Comparison of ENCODE assay signal across 7 cellular contexts in the genomic region with DNA sequence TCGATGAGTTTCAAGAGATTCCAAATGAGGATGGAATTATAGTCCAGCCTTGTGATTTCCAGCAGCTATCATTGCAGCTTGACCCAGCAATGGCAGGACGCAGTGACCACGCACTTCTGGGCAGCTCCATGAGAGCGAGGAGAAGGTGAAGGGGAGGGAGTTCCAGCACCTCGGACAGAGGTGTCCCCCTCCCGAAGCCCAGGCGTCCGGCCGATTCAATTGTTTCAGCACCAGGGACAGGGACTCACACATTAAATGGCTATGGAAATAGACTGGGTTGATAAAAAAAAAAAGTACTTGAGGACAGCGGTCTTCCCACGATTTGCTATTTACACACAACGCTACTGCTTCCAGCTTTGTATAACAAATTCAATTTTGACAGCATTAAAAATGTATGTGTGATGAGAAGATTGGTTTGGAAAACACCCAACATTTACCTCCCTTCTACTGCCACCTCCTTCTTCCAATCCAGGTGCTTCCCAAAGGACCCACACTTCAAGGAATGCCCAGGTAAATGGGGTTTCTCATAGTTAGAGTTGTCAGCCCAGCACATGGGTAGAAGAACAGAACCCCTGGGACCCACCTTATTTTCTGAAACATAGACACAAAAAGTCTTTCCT.
DNase-seq lines count a peak whose midpoint lies in the region; ATAC-seq and TF ChIP-seq lines count a peak whose summit lies in the region.

No MANE protein-coding gene starts in this region.

- no peaks in the 10 kb centered on the region; the same call in 1 of the 2 replicates for H3K27me3 ChIP-seq in SJSA1 (replicated peaks)

- H3K27me3 Mint-ChIP-seq in nephron progenitor cell (ENCODE audit: low read depth, poor library complexity): peaks cover 73% of the 10 kb centered on the region

- H3K36me3 ChIP-seq in SJSA1: no peaks in the 10 kb centered on the region

- no peaks in the 10 kb centered on the region for H3K9me3 Mint-ChIP-seq in nephron progenitor cell

- no peaks in the 10 kb centered on the region for H3K9me3 ChIP-seq in SJSA1 (replicated peaks)

- no peak for TF ChIP-seq CTCF in nephron progenitor cell (IDR thresholded peaks at IDR 0.05)

- no peaks in the 10 kb centered on the region for H3K4me1 Mint-ChIP-seq in nephron progenitor cell

- CTCF ChIA-PET in HEK293T (lab: Yijun Ruan, JAX): no interaction called here

- DNase-seq in HEK293T (ENCODE audit: extremely low spot score) (peak; percentile 86), SJSA1 (ENCODE audit: low read depth in 1 of 2, low spot score in 2 of 2) (peak; percentile 40 to 61), epidermal melanocyte (ENCODE audit: insufficient read length, low spot score) (peak; percentile 39), nephron progenitor cell (peak; percentile 93), OCI-M2 (lab: John Stamatoyannopoulos, UW; ENCODE audit: unreplicated experiment) (no peak)
- no peak for DNase-seq in activated effector memory CD4-positive, alpha-beta T cell treated with Interleukin-2 at 50 U/mL for 16 hours

- ATAC-seq in GM19395 (IDR thresholded peaks at IDR 0.05; ENCODE audit: unreplicated experiment): no peak

- no peak overlapping the region for H3K27ac Mint-ChIP-seq in nephron progenitor cell

- no peak overlapping the region for H3K4me3 Mint-ChIP-seq in nephron progenitor cell

- H3K4me1 ChIP-seq in SJSA1 (replicated peaks): no peaks in the 10 kb centered on the region

- H3K36me3 Mint-ChIP-seq in nephron progenitor cell (ENCODE audit: low read depth): no peaks in the 10 kb centered on the region

- POLR2A ChIA-PET in HEK293T (lab: Yijun Ruan, JAX): no interaction called here

- H3K4me3 ChIP-seq in SJSA1: no peak overlapping the region

- H3K27ac ChIP-seq in SJSA1: no peak overlapping the region

TF ChIP-seq in HEK293T, 16 proteins besides CTCF, POLR2A, EP300 and RAD21:
- TF ChIP-seq ZNF384 (IDR thresholded peaks at IDR 0.05): peak; percentile 86
- TF ChIP-seq LEF1 (IDR thresholded peaks at IDR 0.05; ENCODE audit: borderline replicate concordance): no peak

Comparison
In these comparisons a context has a peak if more than half of its experiments do, and no peak if none do; other contexts are left out.
1. DNase-seq: peak in HEK293T (single experiment), SJSA1 (2 of 2), epidermal melanocyte (single experiment) and nephron progenitor cell (single experiment); none in OCI-M2 (single experiment) and activated effector memory CD4-positive, alpha-beta T cell treated with Interleukin-2 at 50 U/mL for 16 hours (single experiment).